ENCODE assay signal across 1 cellular context in genomic region chr3:72429589-72430362, GRCh38.
TF ChIP-seq lines count a peak whose summit lies in the region.

No MANE protein-coding gene starts in this region.

TF ChIP-seq in HepG2, 621 proteins besides CTCF, POLR2A, EP300 and RAD21:
- TF ChIP-seq ZNF121 (CRISPR knock-in tag; IDR thresholded peaks at IDR 0.05) (peak; percentile 87), ZMYM3 (CRISPR knock-in tag; IDR thresholded peaks at IDR 0.05) (0 out of 2 replicates have a peak, but pooled peaks have one; percentile 21), BHLHE40 (IDR thresholded peaks at IDR 0.05; ENCODE audit: low read length) (no peak), ZNF556 (CRISPR knock-in tag; IDR thresholded peaks at IDR 0.05; ENCODE audit: borderline replicate concordance) (no peak), ZNF292 (CRISPR knock-in tag; IDR thresholded peaks at IDR 0.05; ENCODE audit: borderline replicate concordance, low read depth) (no peak), CEBPB (IDR thresholded peaks at IDR 0.05; ENCODE audit: borderline replicate concordance, low read depth, low read length) (peak; percentile 69), ZNF784 (CRISPR knock-in tag; IDR thresholded peaks at IDR 0.05; ENCODE audit: borderline replicate concordance) (no peak)
- TF ChIP-seq, protein P1, sequence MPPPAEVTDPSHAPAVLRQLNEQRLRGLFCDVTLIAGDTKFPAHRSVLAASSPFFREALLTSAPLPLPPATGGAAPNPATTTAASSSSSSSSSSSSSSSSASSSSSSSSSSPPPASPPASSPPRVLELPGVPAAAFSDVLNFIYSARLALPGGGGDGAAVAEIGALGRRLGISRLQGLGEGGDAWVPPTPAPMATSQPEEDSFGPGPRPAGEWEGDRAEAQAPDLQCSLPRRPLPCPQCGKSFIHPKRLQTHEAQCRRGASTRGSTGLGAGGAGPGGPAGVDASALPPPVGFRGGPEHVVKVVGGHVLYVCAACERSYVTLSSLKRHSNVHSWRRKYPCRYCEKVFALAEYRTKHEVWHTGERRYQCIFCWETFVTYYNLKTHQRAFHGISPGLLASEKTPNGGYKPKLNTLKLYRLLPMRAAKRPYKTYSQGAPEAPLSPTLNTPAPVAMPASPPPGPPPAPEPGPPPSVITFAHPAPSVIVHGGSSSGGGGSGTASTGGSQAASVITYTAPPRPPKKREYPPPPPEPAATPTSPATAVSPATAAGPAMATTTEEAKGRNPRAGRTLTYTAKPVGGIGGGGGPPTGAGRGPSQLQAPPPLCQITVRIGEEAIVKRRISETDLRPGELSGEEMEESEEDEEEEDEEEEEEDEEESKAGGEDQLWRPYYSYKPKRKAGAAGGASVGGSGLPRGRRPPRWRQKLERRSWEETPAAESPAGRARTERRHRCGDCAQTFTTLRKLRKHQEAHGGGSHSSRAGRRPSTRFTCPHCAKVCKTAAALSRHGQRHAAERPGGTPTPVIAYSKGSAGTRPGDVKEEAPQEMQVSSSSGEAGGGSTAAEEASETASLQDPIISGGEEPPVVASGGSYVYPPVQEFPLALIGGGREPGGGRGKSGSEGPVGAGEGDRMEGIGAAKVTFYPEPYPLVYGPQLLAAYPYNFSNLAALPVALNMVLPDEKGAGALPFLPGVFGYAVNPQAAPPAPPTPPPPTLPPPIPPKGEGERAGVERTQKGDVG (CRISPR knock-in tag; IDR thresholded peaks at IDR 0.05; ENCODE audit: borderline replicate concordance), result no peak
- TF ChIP-seq, protein P2, sequence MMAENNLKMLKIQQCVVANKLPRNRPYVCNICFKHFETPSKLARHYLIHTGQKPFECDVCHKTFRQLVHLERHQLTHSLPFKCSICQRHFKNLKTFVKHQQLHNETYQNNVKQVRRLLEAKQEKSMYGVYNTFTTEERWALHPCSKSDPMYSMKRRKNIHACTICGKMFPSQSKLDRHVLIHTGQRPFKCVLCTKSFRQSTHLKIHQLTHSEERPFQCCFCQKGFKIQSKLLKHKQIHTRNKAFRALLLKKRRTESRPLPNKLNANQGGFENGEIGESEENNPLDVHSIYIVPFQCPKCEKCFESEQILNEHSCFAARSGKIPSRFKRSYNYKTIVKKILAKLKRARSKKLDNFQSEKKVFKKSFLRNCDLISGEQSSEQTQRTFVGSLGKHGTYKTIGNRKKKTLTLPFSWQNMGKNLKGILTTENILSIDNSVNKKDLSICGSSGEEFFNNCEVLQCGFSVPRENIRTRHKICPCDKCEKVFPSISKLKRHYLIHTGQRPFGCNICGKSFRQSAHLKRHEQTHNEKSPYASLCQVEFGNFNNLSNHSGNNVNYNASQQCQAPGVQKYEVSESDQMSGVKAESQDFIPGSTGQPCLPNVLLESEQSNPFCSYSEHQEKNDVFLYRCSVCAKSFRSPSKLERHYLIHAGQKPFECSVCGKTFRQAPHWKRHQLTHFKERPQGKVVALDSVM (CRISPR knock-in tag; IDR thresholded peaks at IDR 0.05), result peak; percentile 73
